In the genomic region with DNA sequence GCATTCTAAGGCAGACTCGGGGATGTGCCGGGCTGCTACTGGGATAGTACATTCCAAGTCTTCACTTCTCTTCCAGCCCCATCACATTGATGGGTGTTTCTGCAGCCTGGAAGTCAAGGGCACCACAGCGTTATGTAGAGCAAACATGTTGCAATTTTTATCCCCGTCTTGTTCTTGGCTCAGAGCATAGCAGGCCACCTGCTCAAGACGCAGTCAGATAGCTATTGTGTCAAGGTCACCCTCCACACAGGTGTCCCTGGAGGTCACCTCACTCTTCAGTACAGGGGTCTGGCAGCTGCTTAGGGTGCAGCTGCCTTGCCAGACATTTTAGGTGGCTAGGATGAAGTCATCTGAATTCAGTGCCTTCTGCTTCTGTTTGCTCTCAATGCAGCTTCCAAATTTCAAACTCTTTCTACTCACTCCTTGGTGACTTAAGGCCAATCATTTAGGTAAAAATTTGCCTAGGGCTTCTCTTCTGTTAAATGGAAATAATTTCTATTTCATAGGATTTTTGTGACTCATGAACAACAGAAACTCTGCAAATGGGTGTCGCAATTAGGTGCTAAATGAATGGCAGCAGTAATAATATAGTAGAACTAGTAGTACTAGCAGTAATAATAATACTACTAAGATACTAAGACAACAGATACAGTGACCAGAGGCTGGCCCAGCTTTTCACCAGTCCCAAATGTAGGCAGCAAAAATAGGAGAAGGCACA, we compare ENCODE assay signal across 27 cellular contexts. TPM values are rescaled to one million over a fixed set of nuclear protein-coding genes. Genes with fewer than 3 reads are reported as not detected.
"Had no signal": no experiment of that assay in that cellular context is flagged by ENCODE, and none has a peak within 500 bp of the region (broad histone marks: within the 10 kb centered on the region; RNA-seq: fewer than 3 reads in every experiment).

No MANE protein-coding gene starts in this region.

- H3K4me3 ChIP-seq: neural progenitor cell, right lobe of liver, stomach, upper lobe of left lung had no signal

- H3K4me1 ChIP-seq: right lobe of liver, stomach, upper lobe of left lung had no signal

- ATAC-seq: effector memory CD8-positive, alpha-beta T cell; left lobe of liver; right lobe of liver had no signal

- H2AFZ ChIP-seq: neural progenitor cell had no signal

- H3K36me3 ChIP-seq: neural progenitor cell, right lobe of liver, upper lobe of left lung had no signal

- H3K9ac ChIP-seq: neural progenitor cell had no signal

- H3K4me2 ChIP-seq: neural progenitor cell had no signal

- H3K27me3 ChIP-seq: neural progenitor cell, right lobe of liver, stomach, upper lobe of left lung had no signal

- DNase-seq: activated CD4-positive, alpha-beta T cell treated with anti-CD3 and anti-CD28 coated beads, Interleukin-2, amount 10 ng/mL, durations not matched to agents 24 days and 14 days; activated CD8-positive, alpha-beta memory T cell treated with anti-CD3 and anti-CD28 coated beads, Interleukin-2, amount 50 U/mL, for 4 hours; activated effector memory CD4-positive, alpha-beta T cell treated with anti-CD3 and anti-CD28 coated beads, Interleukin-2, amount 50 U/mL, for 16 hours; activated naive CD4-positive, alpha-beta T cell treated with anti-CD3 and anti-CD28 coated beads, Interleukin-2, amount 50 U/mL, for 16 hours; activated T-cell treated with anti-CD3 and anti-CD28 coated beads, Interleukin-2, amount 50 U/mL, for 48 hours; effector memory CD8-positive, alpha-beta T cell; foreskin melanocyte; hypothalamus; mammary epithelial cell; naive B cell; right lobe of liver; small intestine; stimulated activated CD4-positive, alpha-beta T cell treated with anti-CD3 and anti-CD28 coated beads, Interleukin-4, amount 100 ng/mL, for 1 hour; stomach; T1000; upper lobe of left lung had no signal

- H3K27ac ChIP-seq: neural progenitor cell, right lobe of liver, stomach, upper lobe of left lung had no signal

- H3K9me3 ChIP-seq: right lobe of liver, stomach, upper lobe of left lung had no signal

RNA-seq across cellular contexts. Expression of gene KCNV2, which starts 24.3 kb away (rescaled TPM):
- total RNA-seq: activated CD4-positive, alpha-beta T cell treated with anti-CD3 and anti-CD28 coated beads, Interleukin-2, amount 10 ng/mL, durations not matched to agents 24 days and 14 days; astrocyte; dermis microvascular lymphatic vessel endothelial cell; fibroblast of lung; left lobe of liver; mammary epithelial cell; mononuclear cell; osteoblast; pulmonary artery endothelial cell; right lobe of liver; stomach; T-helper 1 cell treated with Interleukin-12 subunit alpha and Interleukin-12 subunit beta and Interleukin-4 antibody, amounts not matched to agents 30 ng/mL and 1 ng/mL, for 36 hours; temporal lobe; upper lobe of left lung had no signal
- polyA plus RNA-seq: fibroblast of lung, keratinocyte, mammary epithelial cell, small intestine, stomach had no signal
